In genomic region chr20:47669927-47670890, GRCh38 we compare ENCODE assay signal across 17 cellular contexts.
A peak's percentile ranks its signal among the peaks of the same experiment; 100 is the strongest.
DNase-seq lines count a peak whose midpoint lies in the region; ATAC-seq, FAIRE-seq and TF ChIP-seq lines count a peak whose summit lies in the region.
"Had no signal": no experiment of that assay in that cellular context is flagged by ENCODE, and none has a peak within 500 bp of the region (broad histone marks: within the 10 kb centered on the region; RNA-seq: fewer than 3 reads in every experiment).

No MANE protein-coding gene starts in this region.

- no peak overlapping the region for H3K4me3 Mint-ChIP-seq in activated naive CD8-positive, alpha-beta T cell
- no peak overlapping the region for H3K4me3 Mint-ChIP-seq in activated naive CD8-positive, alpha-beta T cell treated with anti-CD3 and anti-CD28 coated beads, Interleukin-2, amount 50 U/mL, for 24 hours
- H3K4me3 Mint-ChIP-seq in T-helper 17 cell: no peak overlapping the region
- H3K4me3 Mint-ChIP-seq in neural crest cell: peak overlapping the region; percentile 15
- no peak overlapping the region for H3K4me3 Mint-ChIP-seq in H9
- H3K4me3 Mint-ChIP-seq: CD4-positive, alpha-beta memory T cell; HFFc6 had no signal

- no peak overlapping the region for H4K8ac ChIP-seq in H9 (replicated peaks; ENCODE audit: insufficient read length, low read depth, low read length)

- no peak for DNase-seq in activated naive CD8-positive, alpha-beta T cell treated with anti-CD3 and anti-CD28 coated beads, Interleukin-2, amount 50 U/mL, for 24 hours
- DNase-seq in T-helper 17 cell (no peak), neural crest cell (ENCODE audit: low read depth, low spot score) (no peak), H9 (no peak), pancreas (no peak)
- DNase-seq: CD4-positive, alpha-beta memory T cell; GF-D8; HFFc6; NCI-H1105; NCI-H2081; NCI-H2171 treated with DMSO at 0.1 percent for 48 hours; NCI-H446; Right ventricle myocardium superior had no signal

- H3T11ph ChIP-seq in H9 (ENCODE audit: low read length): no peak overlapping the region

- no peaks in the 10 kb centered on the region for H3K27me3 Mint-ChIP-seq in activated naive CD8-positive, alpha-beta T cell
- H3K27me3 Mint-ChIP-seq in activated naive CD8-positive, alpha-beta T cell treated with anti-CD3 and anti-CD28 coated beads, Interleukin-2, amount 50 U/mL, for 24 hours: no peaks in the 10 kb centered on the region
- H3K27me3 Mint-ChIP-seq in T-helper 17 cell (peaks cover 4% of the 10 kb centered on the region), neural crest cell (ENCODE audit: low read depth) (no peaks in the 10 kb centered on the region), H9 (ENCODE audit: low read depth) (no peaks in the 10 kb centered on the region; the same call in none of the 2 replicates)
- H3K27me3 Mint-ChIP-seq: CD4-positive, alpha-beta memory T cell had no signal

- no peak overlapping the region for H3K18ac ChIP-seq in H9 (ENCODE audit: insufficient read length, low read depth, low read length)

- H3K56ac ChIP-seq in H9 (ENCODE audit: insufficient read length, low read depth, low read length): no peak overlapping the region

- no peak overlapping the region for H4K5ac ChIP-seq in H9 (ENCODE audit: insufficient read length, low read depth, low read length)

- H3K9ac ChIP-seq in H9 (ENCODE audit: extremely low read depth, insufficient read length, low read length): no peak overlapping the region
- H3K9ac ChIP-seq: BLaER1 had no signal

- H2AFZ ChIP-seq in H9 (ENCODE audit: low read length): no peak overlapping the region

- H3K27ac Mint-ChIP-seq in activated naive CD8-positive, alpha-beta T cell: peak overlapping the region; percentile 47
- no peak overlapping the region for H3K27ac Mint-ChIP-seq in activated naive CD8-positive, alpha-beta T cell treated with anti-CD3 and anti-CD28 coated beads, Interleukin-2, amount 50 U/mL, for 24 hours
- peak overlapping the region; percentile 2 for H3K27ac Mint-ChIP-seq in T-helper 17 cell
- H3K27ac Mint-ChIP-seq in neural crest cell (ENCODE audit: unreplicated experiment): peak overlapping the region; percentile 72
- no peak overlapping the region for H3K27ac Mint-ChIP-seq in H9
- H3K27ac Mint-ChIP-seq: HFFc6 had no signal

- H3K4me2 ChIP-seq in H9 (ENCODE audit: insufficient read depth, insufficient read length, low read length): no peak overlapping the region
- H3K4me2 ChIP-seq: BLaER1 had no signal

- H3K23me2 ChIP-seq in H9 (ENCODE audit: insufficient read length, low read depth, low read length, poor library complexity, severe bottlenecking): no peaks in the 10 kb centered on the region

- no peaks in the 10 kb centered on the region for H3K9me3 Mint-ChIP-seq in activated naive CD8-positive, alpha-beta T cell (ENCODE audit: low read depth)
- H3K9me3 Mint-ChIP-seq in activated naive CD8-positive, alpha-beta T cell treated with anti-CD3 and anti-CD28 coated beads, Interleukin-2, amount 50 U/mL, for 24 hours: no peaks in the 10 kb centered on the region
- H3K9me3 Mint-ChIP-seq in neural crest cell (no peaks in the 10 kb centered on the region), H9 (peaks cover 0 to 2% of the 10 kb centered on the region in 2 experiments; a peak in 1 of 5 replicates)
- H3K9me3 Mint-ChIP-seq: HFFc6 had no signal

- H3K27ac ChIP-seq in H9 (ENCODE audit: insufficient read length, low read depth, low read length): no peak overlapping the region
- H3K27ac ChIP-seq in pancreas: no peak overlapping the region
- H3K27ac ChIP-seq: BLaER1 had no signal

- FAIRE-seq in pancreas (lab: Jason Lieb, UNC): no peak

- no peak overlapping the region for H2BK12ac ChIP-seq in H9 (ENCODE audit: insufficient read length, low read depth, low read length)

- no peak overlapping the region for H2BK15ac ChIP-seq in H9 (ENCODE audit: low read depth, low read length)

- H3K36me3 ChIP-seq in pancreas: no peaks in the 10 kb centered on the region
- H3K36me3 ChIP-seq: BLaER1 had no signal

- H3K9me3 ChIP-seq in T-helper 17 cell (ENCODE audit: control insufficient read depth, low read length, poor library complexity, severe bottlenecking): no peaks in the 10 kb centered on the region
- no peaks in the 10 kb centered on the region for H3K9me3 ChIP-seq in H9 (ENCODE audit: control insufficient read depth, low read depth, low read length)
- no peaks in the 10 kb centered on the region for H3K9me3 ChIP-seq in pancreas
- H3K9me3 ChIP-seq: BLaER1 had no signal

- no peak overlapping the region for H2AK5ac ChIP-seq in H9 (ENCODE audit: insufficient read length, low read length)

- no peaks in the 10 kb centered on the region for H3K79me1 ChIP-seq in H9 (ENCODE audit: insufficient read depth, low read depth, low read length, poor library complexity, severe bottlenecking)

- H3K14ac ChIP-seq in H9 (ENCODE audit: insufficient read depth, low read length): no peak overlapping the region

- no peak overlapping the region for H2BK20ac ChIP-seq in H9 (ENCODE audit: low read depth, low read length, poor library complexity, severe bottlenecking)

- TF ChIP-seq CTCF in neural crest cell (conservative IDR thresholded peaks at IDR 0.05) (no peak), H9 (conservative IDR thresholded peaks at IDR 0.05) (no peak), pancreas (IDR thresholded peaks at IDR 0.05) (no peak)

- no peaks in the 10 kb centered on the region for H3K4me1 Mint-ChIP-seq in activated naive CD8-positive, alpha-beta T cell (ENCODE audit: low read depth)
- H3K4me1 Mint-ChIP-seq in activated naive CD8-positive, alpha-beta T cell treated with anti-CD3 and anti-CD28 coated beads, Interleukin-2, amount 50 U/mL, for 24 hours: no peaks in the 10 kb centered on the region
- H3K4me1 Mint-ChIP-seq in T-helper 17 cell (peaks cover 7% of the 10 kb centered on the region), neural crest cell (no peaks in the 10 kb centered on the region), H9 (peaks cover under 1 to 11% of the 10 kb centered on the region in 2 experiments; a peak in 3 of 4 replicates)
- H3K4me1 Mint-ChIP-seq: CD4-positive, alpha-beta memory T cell had no signal

- H3K27me3 ChIP-seq in H9 (ENCODE audit: insufficient read depth, low read length) (no peaks in the 10 kb centered on the region), pancreas (no peaks in the 10 kb centered on the region)
- H3K27me3 ChIP-seq: BLaER1 had no signal

- H3K4me3 ChIP-seq in pancreas: no peak overlapping the region
- H3K4me3 ChIP-seq: BLaER1 had no signal

- ATAC-seq in activated naive CD8-positive, alpha-beta T cell treated with anti-CD3 and anti-CD28 coated beads, Interleukin-2, amount 50 U/mL, for 24 hours: no peak
- ATAC-seq in T-helper 17 cell: no peak
- no peak for ATAC-seq in HG03175 (IDR thresholded peaks at IDR 0.05; ENCODE audit: unreplicated experiment)
- ATAC-seq in pancreas: no peak
- ATAC-seq: Panc1 had no signal

- no peak overlapping the region for H3K23ac ChIP-seq in H9 (ENCODE audit: insufficient read length, low read depth, low read length)

- H3K4me1 ChIP-seq in H9 (ENCODE audit: insufficient read depth, low read length) (no peaks in the 10 kb centered on the region), pancreas (no peaks in the 10 kb centered on the region)

- no peaks in the 10 kb centered on the region for H3K79me2 ChIP-seq in H9 (ENCODE audit: insufficient read depth, low read length)

- H2BK5ac ChIP-seq in H9 (ENCODE audit: insufficient read length, low read length): no peak overlapping the region

- intact Hi-C loops in pancreas (cut with DNase I): loop anchor here in 2 of 3 donors (5.0 to 10.0 kb wide), 2 partner anchors 947 to 955 kb away; no protein-coding TSS in a partner anchor

- no peaks in the 10 kb centered on the region for H4K20me1 ChIP-seq in H9 (ENCODE audit: control insufficient read depth, insufficient read depth, insufficient read length)
- H4K20me1 ChIP-seq: BLaER1 had no signal

- no peak overlapping the region for H2BK120ac ChIP-seq in H9 (ENCODE audit: low read depth, low read length, poor library complexity, severe bottlenecking)

- H4K91ac ChIP-seq in H9 (ENCODE audit: insufficient read length, low read depth, low read length): no peak overlapping the region

- no peak overlapping the region for H3K4ac ChIP-seq in H9 (ENCODE audit: low read depth, low read length)

- 100% methylated on average over 2 of the region's 22 CpGs for WGBS in H9 (ENCODE audit: extremely low coverage, insufficient read length, low lambda C conversion rate)
- WGBS in pancreas, 2 donors: 68 to 79% methylated on average over 22 of the region's 22 CpGs

- H3K36me3 Mint-ChIP-seq in activated naive CD8-positive, alpha-beta T cell: no peaks in the 10 kb centered on the region
- no peaks in the 10 kb centered on the region for H3K36me3 Mint-ChIP-seq in activated naive CD8-positive, alpha-beta T cell treated with anti-CD3 and anti-CD28 coated beads, Interleukin-2, amount 50 U/mL, for 24 hours (ENCODE audit: low read depth)
- no peaks in the 10 kb centered on the region for H3K36me3 Mint-ChIP-seq in T-helper 17 cell (ENCODE audit: low read depth)
- no peaks in the 10 kb centered on the region for H3K36me3 Mint-ChIP-seq in neural crest cell (ENCODE audit: low read depth)
- H3K36me3 Mint-ChIP-seq in H9 (ENCODE audit: insufficient read depth in 1 of 3, low read depth in 3 of 3): peaks cover 0 to 4% (median 0%) of the 10 kb centered on the region in 3 experiments; a peak in 1 of 7 replicates
- H3K36me3 Mint-ChIP-seq: CD4-positive, alpha-beta memory T cell had no signal

Comparison
In these comparisons a context has a peak if more than half of its experiments do, and no peak if none do; other contexts are left out.
1. H3K27ac Mint-ChIP-seq: peak in activated naive CD8-positive, alpha-beta T cell (single experiment), T-helper 17 cell (single experiment) and neural crest cell (single experiment); none in activated naive CD8-positive, alpha-beta T cell treated with anti-CD3 and anti-CD28 coated beads, Interleukin-2, amount 50 U/mL, for 24 hours (single experiment) and H9 (0 of 3).